33 cellular contexts compared by ENCODE assay signal in genomic region chr5:4544049-4544675, GRCh38.
"Had no signal": no experiment of that assay in that cellular context is flagged by ENCODE, and none has a peak within 500 bp of the region (broad histone marks: within the 10 kb centered on the region; RNA-seq: fewer than 3 reads in every experiment).

No MANE protein-coding gene starts in this region.

- H3K4me3 ChIP-seq: ascending aorta, cardiac muscle cell, heart left ventricle, left ventricle myocardium inferior, pancreas, psoas muscle, sigmoid colon, stomach, thyroid gland, upper lobe of left lung, vagina had no signal

- H3K4me1 Mint-ChIP-seq: activated naive CD8-positive, alpha-beta T cell treated with anti-CD3 and anti-CD28 coated beads, Interleukin-2, amount 10 ng/mL, durations not matched to agents 7 days and 5 days; naive B cell; stimulated activated naive B cell treated with anti-CD40 and anti-IgM and Interleukin-4, amounts not matched to agents 10 μg/mL and 1 μg/mL and 100 μg/mL, for 72 hours; T-cell had no signal

- H3K36me3 ChIP-seq: ascending aorta, cardiac muscle cell, heart left ventricle, left ventricle myocardium inferior, pancreas, sigmoid colon, stomach, thyroid gland, upper lobe of left lung, vagina had no signal

- H3K27ac ChIP-seq: ascending aorta, cardiac muscle cell, foreskin keratinocyte, heart left ventricle, left ventricle myocardium inferior, pancreas, psoas muscle, sigmoid colon, stomach, thyroid gland, upper lobe of left lung, vagina had no signal

- FAIRE-seq: endothelial cell of umbilical vein, pancreas, small intestine had no signal

- H3K36me3 Mint-ChIP-seq: activated naive CD8-positive, alpha-beta T cell treated with anti-CD3 and anti-CD28 coated beads, Interleukin-2, amount 10 ng/mL, durations not matched to agents 7 days and 5 days; brain; mesothelial cell of epicardium; naive B cell; stimulated activated naive B cell treated with anti-CD40 and anti-IgM and Interleukin-4, amounts not matched to agents 10 μg/mL and 1 μg/mL and 100 μg/mL, for 72 hours; T-cell had no signal

- H3K4me1 ChIP-seq: ascending aorta, foreskin keratinocyte, heart left ventricle, left ventricle myocardium inferior, pancreas, psoas muscle, sigmoid colon, stomach, thyroid gland, upper lobe of left lung had no signal

- H3K27me3 Mint-ChIP-seq: activated naive CD8-positive, alpha-beta T cell treated with anti-CD3 and anti-CD28 coated beads, Interleukin-2, amount 10 ng/mL, durations not matched to agents 7 days and 5 days; effector memory CD8-positive, alpha-beta T cell; stimulated activated naive B cell treated with anti-CD40 and anti-IgM and Interleukin-4, amounts not matched to agents 10 μg/mL and 1 μg/mL and 100 μg/mL, for 72 hours; T-cell had no signal

- H3K4me3 Mint-ChIP-seq: activated naive CD4-positive, alpha-beta T cell treated with anti-CD3 and anti-CD28 coated beads for 36 hours; activated naive CD8-positive, alpha-beta T cell treated with anti-CD3 and anti-CD28 coated beads, Interleukin-2, amount 10 ng/mL, durations not matched to agents 7 days and 5 days; activated T-helper 1 cell treated with anti-CD3 and anti-CD28 coated beads, Interleukin-12 subunit alpha, Interleukin-12 subunit beta, Interleukin-2, Interleukin-4 antibody, amounts not matched to agents 30 ng/mL and 10 ng/mL and 1 ng/mL, durations not matched to agents 14 hours and 24 hours and 36 hours; brain; effector memory CD8-positive, alpha-beta T cell; mesothelial cell of epicardium; naive B cell; nephron progenitor cell; stimulated activated naive B cell treated with anti-CD40 and anti-IgM and Interleukin-4, amounts not matched to agents 10 μg/mL and 1 μg/mL and 100 μg/mL, for 72 hours; T-cell; T-helper 2 cell treated with Interferon-gamma antibody and Interleukin-4, amounts not matched to agents 5 μg/mL and 100 μg/mL, for 36 hours had no signal

- H3K27ac Mint-ChIP-seq: activated naive CD4-positive, alpha-beta T cell treated with anti-CD3 and anti-CD28 coated beads for 36 hours; activated naive CD8-positive, alpha-beta T cell treated with anti-CD3 and anti-CD28 coated beads, Interleukin-2, amount 10 ng/mL, durations not matched to agents 7 days and 5 days; activated T-helper 1 cell treated with anti-CD3 and anti-CD28 coated beads, Interleukin-12 subunit alpha, Interleukin-12 subunit beta, Interleukin-2, Interleukin-4 antibody, amounts not matched to agents 30 ng/mL and 10 ng/mL and 1 ng/mL, durations not matched to agents 14 hours and 24 hours and 36 hours; brain; effector memory CD8-positive, alpha-beta T cell; mesothelial cell of epicardium; naive B cell; stimulated activated naive B cell treated with anti-CD40 and anti-IgM and Interleukin-4, amounts not matched to agents 10 μg/mL and 1 μg/mL and 100 μg/mL, for 72 hours; T-cell; T-helper 2 cell treated with Interferon-gamma antibody and Interleukin-4, amounts not matched to agents 5 μg/mL and 100 μg/mL, for 36 hours had no signal

- H3K9me3 Mint-ChIP-seq: activated naive CD8-positive, alpha-beta T cell treated with anti-CD3 and anti-CD28 coated beads, Interleukin-2, amount 10 ng/mL, durations not matched to agents 7 days and 5 days; mesothelial cell of epicardium; nephron progenitor cell had no signal

- DNase-seq: activated CD4-positive, alpha-beta T cell treated with anti-CD3 and anti-CD28 coated beads for 48 hours; activated CD4-positive, alpha-beta T cell treated with anti-CD3 and anti-CD28 coated beads, Interleukin-2, amount 50 U/mL, for 48 hours; activated CD8-positive, alpha-beta memory T cell treated with anti-CD3 and anti-CD28 coated beads, Interleukin-2, amount 50 U/mL, for 4 hours; activated effector memory CD4-positive, alpha-beta T cell treated with anti-CD3 and anti-CD28 coated beads, Interleukin-2, amount 50 U/mL, for 16 hours; activated naive CD4-positive, alpha-beta T cell treated with anti-CD3 and anti-CD28 coated beads for 36 hours; activated naive CD8-positive, alpha-beta T cell treated with anti-CD3 and anti-CD28 coated beads, Interleukin-2, amount 10 ng/mL, durations not matched to agents 7 days and 5 days; activated T-cell treated with anti-CD3 and anti-CD28 coated beads, Interleukin-2, amount 50 U/mL, for 1 hour; cortex of kidney; effector memory CD8-positive, alpha-beta T cell; foreskin keratinocyte; heart left ventricle; kidney glomerular epithelial cell; left ventricle myocardium inferior; naive B cell; nephron progenitor cell; pancreas; psoas muscle; sigmoid colon; small intestine; stimulated activated CD4-positive, alpha-beta T cell treated with anti-CD3 and anti-CD28 coated beads, Interleukin-4, amount 100 ng/mL, for 4 hours; stimulated activated naive B cell treated with anti-CD40 and anti-IgM and Interleukin-4, amounts not matched to agents 10 μg/mL and 1 μg/mL and 100 μg/mL, for 72 hours; stomach; T-cell; thyroid gland; upper lobe of left lung had no signal

- ATAC-seq: effector memory CD8-positive, alpha-beta T cell; foreskin keratinocyte; heart left ventricle; pancreas; psoas muscle; stimulated activated naive B cell treated with anti-CD40 and anti-IgM and Interleukin-4, amounts not matched to agents 10 μg/mL and 1 μg/mL and 100 μg/mL, for 72 hours; T-cell had no signal

- H3K27me3 ChIP-seq: ascending aorta, cardiac muscle cell, heart left ventricle, pancreas, sigmoid colon, stomach, thyroid gland, upper lobe of left lung, vagina had no signal

- H3K9me3 ChIP-seq: ascending aorta, heart left ventricle, left ventricle myocardium inferior, pancreas, psoas muscle, sigmoid colon, thyroid gland, upper lobe of left lung, vagina had no signal
